Comparison of ENCODE assay signal across 20 cellular contexts in the genomic region with DNA sequence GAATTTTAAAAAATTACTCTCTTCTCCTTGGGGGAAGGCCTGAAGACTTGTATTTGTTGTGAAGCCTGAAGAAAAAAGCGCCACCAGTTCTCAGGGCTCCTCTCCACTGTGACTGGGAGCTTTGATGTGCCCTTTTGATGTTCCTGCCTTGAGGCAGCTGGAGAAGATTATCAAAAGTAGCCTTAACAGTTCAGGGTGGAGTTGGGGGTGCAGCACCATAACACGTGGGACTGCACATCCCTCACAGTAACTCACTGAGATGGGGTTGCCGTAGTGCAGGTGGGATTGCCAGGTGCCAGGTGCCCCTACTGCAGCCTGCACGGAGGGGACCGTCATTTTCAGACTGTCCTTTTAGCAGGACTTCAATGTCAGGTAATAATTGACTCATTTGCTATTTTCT.
"Had no signal": no experiment of that assay in that cellular context is flagged by ENCODE, and none has a peak within 500 bp of the region (broad histone marks: within the 10 kb centered on the region; RNA-seq: fewer than 3 reads in every experiment).

No MANE protein-coding gene starts in this region.

- H3K36me3 Mint-ChIP-seq: activated naive CD8-positive, alpha-beta T cell; brain; naive B cell had no signal

- H3K27me3 Mint-ChIP-seq: activated CD4-positive, alpha-beta T cell treated with anti-CD3 and anti-CD28 coated beads, Interleukin-2, amount 10 ng/mL, durations not matched to agents 7 days and 5 days; activated naive CD8-positive, alpha-beta T cell; naive B cell had no signal

- DNase-seq: activated CD4-positive, alpha-beta T cell treated with anti-CD3 and anti-CD28 coated beads, Interleukin-2, amount 10 ng/mL, durations not matched to agents 7 days and 5 days; activated CD8-positive, alpha-beta memory T cell treated with anti-CD3 and anti-CD28 coated beads for 24 hours; activated gamma-delta T cell treated with Interleukin-2 at 50 U/mL for 16 hours; amniotic stem cell; central memory CD4-positive, alpha-beta T cell; colonic mucosa; effector CD4-positive, alpha-beta T cell; left colon; naive B cell; posterior cingulate gyrus; retina; stimulated activated CD4-positive, alpha-beta T cell treated with anti-CD3 and anti-CD28 coated beads, Interleukin-15, amount 100 ng/mL, for 24 hours; stimulated activated CD4-positive, alpha-beta T cell treated with anti-CD3 and anti-CD28 coated beads, Interleukin-4, amount 100 ng/mL, for 1 hour; stimulated activated naive CD4-positive, alpha-beta T cell; tibial artery had no signal

- H3K4me1 Mint-ChIP-seq: activated CD4-positive, alpha-beta T cell treated with anti-CD3 and anti-CD28 coated beads, Interleukin-2, amount 10 ng/mL, durations not matched to agents 7 days and 5 days; naive B cell had no signal

- FAIRE-seq: endothelial cell of umbilical vein, urothelium cell line had no signal

- H3K27ac Mint-ChIP-seq: activated CD4-positive, alpha-beta T cell treated with anti-CD3 and anti-CD28 coated beads, Interleukin-2, amount 10 ng/mL, durations not matched to agents 7 days and 5 days; activated naive CD8-positive, alpha-beta T cell; naive B cell; T-helper 2 cell treated with Interferon-gamma antibody and Interleukin-4, amounts not matched to agents 5 μg/mL and 100 μg/mL, for 36 hours had no signal

- H3K4me3 Mint-ChIP-seq: activated CD4-positive, alpha-beta T cell treated with anti-CD3 and anti-CD28 coated beads, Interleukin-2, amount 10 ng/mL, durations not matched to agents 7 days and 5 days; activated naive CD8-positive, alpha-beta T cell; brain; naive B cell; T-helper 2 cell treated with Interferon-gamma antibody and Interleukin-4, amounts not matched to agents 5 μg/mL and 100 μg/mL, for 36 hours had no signal

- H3K9me3 ChIP-seq: colonic mucosa had no signal

- H3K27ac ChIP-seq: colonic mucosa, tibial artery had no signal

- H3K27me3 ChIP-seq: colonic mucosa, tibial artery had no signal

- H3K4me1 ChIP-seq: colonic mucosa, tibial artery had no signal

- H3K4me3 ChIP-seq: colonic mucosa, tibial artery had no signal

- H3K36me3 ChIP-seq: colonic mucosa, tibial artery had no signal

- H3K9me3 Mint-ChIP-seq: activated CD4-positive, alpha-beta T cell treated with anti-CD3 and anti-CD28 coated beads, Interleukin-2, amount 10 ng/mL, durations not matched to agents 7 days and 5 days; naive B cell; T-helper 2 cell treated with Interferon-gamma antibody and Interleukin-4, amounts not matched to agents 5 μg/mL and 100 μg/mL, for 36 hours had no signal

- ATAC-seq: left colon had no signal
